In the genomic region with DNA sequence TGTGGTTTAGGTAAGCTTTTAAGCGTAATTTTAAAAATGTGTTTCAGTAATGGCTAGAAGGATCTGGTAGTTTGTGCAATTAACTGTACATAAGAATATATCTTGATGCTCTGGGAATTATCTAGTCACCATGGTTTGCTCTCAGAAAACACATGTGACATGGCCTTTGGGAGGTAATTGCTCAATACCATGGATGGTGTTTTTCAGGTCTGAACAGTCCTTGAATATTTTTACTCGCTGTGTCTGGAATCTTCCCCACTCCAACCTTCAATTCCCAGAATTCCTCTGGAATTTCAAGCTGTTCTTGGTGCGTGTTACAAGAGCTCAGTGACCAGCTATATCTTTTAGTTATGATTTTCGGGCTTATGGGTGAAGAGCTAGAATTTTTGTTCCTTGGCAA, we compare ENCODE assay signal across 15 cellular contexts.
"Had no signal": no experiment of that assay in that cellular context is flagged by ENCODE, and none has a peak within 500 bp of the region (broad histone marks: within the 10 kb centered on the region; RNA-seq: fewer than 3 reads in every experiment).

No MANE protein-coding gene starts in this region.

- H3K9me3 Mint-ChIP-seq: activated CD4-positive, alpha-beta T cell treated with anti-CD3 and anti-CD28 coated beads, Interleukin-2, amount 10 ng/mL, durations not matched to agents 24 days and 14 days; activated CD8-positive, alpha-beta T cell treated with anti-CD3 and anti-CD28 coated beads for 36 hours; activated naive CD4-positive, alpha-beta T cell treated with anti-CD3 and anti-CD28 coated beads for 36 hours; activated T-cell treated with anti-CD3 and anti-CD28 coated beads, Interleukin-2, amount 50 U/mL, for 24 hours; nephron; T-helper 1 cell treated with Interleukin-12 subunit alpha and Interleukin-12 subunit beta and Interleukin-4 antibody, amounts not matched to agents 30 μg/mL and 1 μg/mL, for 36 hours had no signal

- H2AFZ ChIP-seq: hepatocyte had no signal

- H3K27me3 ChIP-seq: hepatocyte, stomach, testis had no signal

- H3K27ac ChIP-seq: hepatocyte, stomach, testis had no signal

- H3K79me2 ChIP-seq: hepatocyte had no signal

- H3K4me3 Mint-ChIP-seq: activated CD4-positive, alpha-beta T cell treated with anti-CD3 and anti-CD28 coated beads, Interleukin-2, amount 10 ng/mL, durations not matched to agents 24 days and 14 days; activated CD8-positive, alpha-beta T cell treated with anti-CD3 and anti-CD28 coated beads for 36 hours; activated naive CD4-positive, alpha-beta T cell treated with anti-CD3 and anti-CD28 coated beads for 36 hours; activated T-cell treated with anti-CD3 and anti-CD28 coated beads, Interleukin-2, amount 50 U/mL, for 24 hours; nephron; T-helper 1 cell treated with Interleukin-12 subunit alpha and Interleukin-12 subunit beta and Interleukin-4 antibody, amounts not matched to agents 30 μg/mL and 1 μg/mL, for 36 hours had no signal

- DNase-seq: activated CD4-positive, alpha-beta T cell treated with anti-CD3 and anti-CD28 coated beads, Interleukin-2, amount 10 ng/mL, durations not matched to agents 24 days and 14 days; activated CD8-positive, alpha-beta T cell treated with anti-CD3 and anti-CD28 coated beads for 36 hours; activated naive CD4-positive, alpha-beta T cell treated with anti-CD3 and anti-CD28 coated beads for 36 hours; activated T-cell treated with anti-CD3 and anti-CD28 coated beads, Interleukin-2, amount 50 U/mL, for 24 hours; anterior cingulate cortex; cerebellar nuclear complex; cortex of kidney; midbrain; nucleus accumbens; posterior cingulate gyrus; stomach; testis had no signal

- H3K4me2 ChIP-seq: hepatocyte had no signal

- H3K27me3 Mint-ChIP-seq: activated CD8-positive, alpha-beta T cell treated with anti-CD3 and anti-CD28 coated beads for 36 hours; activated T-cell treated with anti-CD3 and anti-CD28 coated beads, Interleukin-2, amount 50 U/mL, for 24 hours had no signal

- ATAC-seq: activated CD8-positive, alpha-beta T cell treated with anti-CD3 and anti-CD28 coated beads for 36 hours had no signal

- H3K9me3 ChIP-seq: stomach, testis had no signal

- H3K4me3 ChIP-seq: hepatocyte, stomach, testis had no signal

- H3K27ac Mint-ChIP-seq: activated CD4-positive, alpha-beta T cell treated with anti-CD3 and anti-CD28 coated beads, Interleukin-2, amount 10 ng/mL, durations not matched to agents 24 days and 14 days; activated CD8-positive, alpha-beta T cell treated with anti-CD3 and anti-CD28 coated beads for 36 hours; activated naive CD4-positive, alpha-beta T cell treated with anti-CD3 and anti-CD28 coated beads for 36 hours; activated T-cell treated with anti-CD3 and anti-CD28 coated beads, Interleukin-2, amount 50 U/mL, for 24 hours; T-helper 1 cell treated with Interleukin-12 subunit alpha and Interleukin-12 subunit beta and Interleukin-4 antibody, amounts not matched to agents 30 μg/mL and 1 μg/mL, for 36 hours had no signal
